8 cellular contexts compared by ENCODE assay signal in the genomic region with DNA sequence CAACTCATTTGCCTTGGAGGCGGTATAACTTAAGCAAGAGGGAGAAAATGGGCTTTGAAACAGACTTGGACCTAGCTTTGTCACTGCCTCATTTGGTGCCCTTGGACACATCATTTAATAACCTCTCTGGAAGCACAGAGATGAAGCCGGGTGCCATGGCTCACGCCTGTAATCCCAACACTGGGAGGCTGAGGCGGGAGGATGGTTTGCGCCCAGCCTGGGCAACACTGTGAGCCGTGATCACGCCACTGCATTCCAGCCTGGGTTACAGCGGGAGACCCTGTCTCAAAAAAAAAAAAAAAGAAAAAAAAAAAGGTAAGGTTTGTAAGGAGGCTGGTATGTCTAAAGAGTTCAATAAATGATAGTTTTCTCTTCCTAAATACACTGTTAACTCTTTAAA.
DNase-seq lines count a peak whose midpoint lies in the region; ATAC-seq, FAIRE-seq and TF ChIP-seq lines count a peak whose summit lies in the region.

No MANE protein-coding gene starts in this region.

- no peaks in the 10 kb centered on the region for H3K9me3 Mint-ChIP-seq in nephron progenitor cell

- DNase-seq in COLO668 (lab: John Stamatoyannopoulos, UW; ENCODE audit: unreplicated experiment) (peak; percentile 18), NAMALWA (ENCODE audit: low spot score) (peak; percentile 20), coronary artery (ENCODE audit: low spot score) (no peak), nephron progenitor cell (peak; percentile 16), GM19239 (ENCODE audit: insufficient read length, low spot score) (no peak), NCI-H446 (lab: John Stamatoyannopoulos, UW) (no peak), T1000 (lab: John Stamatoyannopoulos, UW) (no peak)

- peak overlapping the region; percentile 100 for H3K27ac Mint-ChIP-seq in nephron progenitor cell

- no peak for TF ChIP-seq CTCF in coronary artery (IDR thresholded peaks at IDR 0.05)
- no peak for TF ChIP-seq CTCF in nephron progenitor cell (IDR thresholded peaks at IDR 0.05)

- peak overlapping the region; percentile 89 for H3K4me3 ChIP-seq in coronary artery

- H3K4me3 Mint-ChIP-seq in nephron progenitor cell = peak overlapping the region; percentile 99

- no peaks in the 10 kb centered on the region for H3K27me3 Mint-ChIP-seq in nephron progenitor cell (ENCODE audit: low read depth, poor library complexity)

- peaks cover 44% of the 10 kb centered on the region for H3K36me3 Mint-ChIP-seq in nephron progenitor cell (ENCODE audit: low read depth)

- H3K4me1 Mint-ChIP-seq in nephron progenitor cell = peaks cover 31% of the 10 kb centered on the region

- no peak for ATAC-seq in HG02970 (IDR thresholded peaks at IDR 0.05; ENCODE audit: low FRiP score, unreplicated experiment)

- no peak overlapping the region for H3K27ac ChIP-seq in coronary artery

- no peak for FAIRE-seq in GM19239 (lab: Jason Lieb, UNC)

Comparison
In these comparisons a context has a peak if more than half of its experiments do, and no peak if none do; other contexts are left out.
1. DNase-seq: peak in COLO668 (single experiment), NAMALWA (single experiment) and nephron progenitor cell (single experiment); none in coronary artery (single experiment), GM19239 (single experiment), NCI-H446 (0 of 2) and T1000 (single experiment).